1 cellular context compared by ENCODE assay signal in genomic region chrX:12974217-12974796, GRCh38.
TF ChIP-seq lines count a peak whose summit lies in the region.

No MANE protein-coding gene starts in this region.

TF ChIP-seq in K562, 482 proteins besides CTCF, POLR2A, EP300 and RAD21 (continued from another document and continues in another):
- TF ChIP-seq SFPQ (IDR thresholded peaks at IDR 0.05; ENCODE audit: low read depth, low read length) (no peak), NRF1 (conservative IDR thresholded peaks at IDR 0.05 in 1 of 2, IDR thresholded peaks at IDR 0.05 in 1 of 2) (peak; percentile 76 to 79), ZNF583 (CRISPR knock-in tag; IDR thresholded peaks at IDR 0.05) (no peak), C11orf30 (IDR thresholded peaks at IDR 0.05; ENCODE audit: low read depth) (peak; percentile 88), CEBPG (CRISPR knock-in tag; IDR thresholded peaks at IDR 0.05) (no peak), CEBPG (tag; conservative IDR thresholded peaks at IDR 0.05 in 1 of 2, IDR thresholded peaks at IDR 0.05 in 1 of 2) (0 out of 4 replicates have a peak, but pooled peaks of 1 of the 2 experiments have one; percentile 22), MYC (IDR thresholded peaks at IDR 0.05; ENCODE audit: low read depth, low read length) (0 out of 2 replicates have a peak, but pooled peaks have one; percentile 12), MYC (CRISPR knock-in tag; IDR thresholded peaks at IDR 0.05; ENCODE audit: borderline replicate concordance, low read depth) (no peak; the same call in 1 of the 2 replicates), ZNF589 (CRISPR knock-in tag; IDR thresholded peaks at IDR 0.05; ENCODE audit: low read depth) (peak; percentile 43; the same call in 1 of the 2 replicates), ZNF407 (IDR thresholded peaks at IDR 0.05; ENCODE audit: low read depth) (no peak), ZNF766 (CRISPR knock-in tag; conservative IDR thresholded peaks at IDR 0.05) (no peak; the same call in 1 of the 2 replicates), ZNF592 (IDR thresholded peaks at IDR 0.05) (peak; percentile 71; the same call in 1 of the 2 replicates), BRD9 (IDR thresholded peaks at IDR 0.05; ENCODE audit: low read depth, partially characterized antibody) (no peak), ILF3 (IDR thresholded peaks at IDR 0.05; ENCODE audit: borderline replicate concordance) (no peak), ELF1 (tag; IDR thresholded peaks at IDR 0.05) (0 out of 2 replicates have a peak, but pooled peaks have one; percentile 17), ARID1B (IDR thresholded peaks at IDR 0.05) (no peak), HNRNPK (IDR thresholded peaks at IDR 0.05; ENCODE audit: low read depth, low read length, poor library complexity, severe bottlenecking) (no peak), ZNF584 (CRISPR knock-in tag; IDR thresholded peaks at IDR 0.05; ENCODE audit: low read depth) (no peak), NFE2L1 (tag; IDR thresholded peaks at IDR 0.05; ENCODE audit: borderline replicate concordance, low read depth) (no peak), ZNF395 (CRISPR knock-in tag; IDR thresholded peaks at IDR 0.05) (0 out of 2 replicates have a peak, but pooled peaks have one; percentile 44), MAFG (tag; conservative IDR thresholded peaks at IDR 0.05) (peak; percentile 67), ZHX1 (conservative IDR thresholded peaks at IDR 0.05; ENCODE audit: low read length) (no peak), SPI1 (IDR thresholded peaks at IDR 0.05; ENCODE audit: borderline replicate concordance, low read depth, low read length) (peak; percentile 36; the same call in 1 of the 2 replicates), ZNF124 (CRISPR knock-in tag; IDR thresholded peaks at IDR 0.05) (no peak), OTX1 (CRISPR knock-in tag; IDR thresholded peaks at IDR 0.05) (no peak), PRDM10 (IDR thresholded peaks at IDR 0.05; ENCODE audit: partially characterized antibody) (peak; percentile 19), ZNF764 (CRISPR knock-in tag; IDR thresholded peaks at IDR 0.05; ENCODE audit: low read depth) (no peak), TCF7L2 (IDR thresholded peaks at IDR 0.05; ENCODE audit: low read depth, low read length) (no peak), BACH1 (tag; IDR thresholded peaks at IDR 0.05) (peak; percentile 62; the same call in 1 of the 2 replicates), MAFF (IDR thresholded peaks at IDR 0.05; ENCODE audit: low read length) (peak; percentile 28; the same call in 1 of the 2 replicates), ELF2 (CRISPR knock-in tag; IDR thresholded peaks at IDR 0.05) (no peak), CBFA2T2 (conservative IDR thresholded peaks at IDR 0.05) (no peak), ZNF780A (CRISPR knock-in tag; IDR thresholded peaks at IDR 0.05) (no peak), ZSCAN32 (CRISPR knock-in tag; IDR thresholded peaks at IDR 0.05) (no peak), ZNF197 (CRISPR knock-in tag; IDR thresholded peaks at IDR 0.05; ENCODE audit: low read depth) (no peak), GATAD2A (IDR thresholded peaks at IDR 0.05) (0 out of 2 replicates have a peak, but pooled peaks have one; percentile 53), MAFK (IDR thresholded peaks at IDR 0.05; ENCODE audit: low read length) (peak; percentile 22; the same call in 1 of the 2 replicates), CREBBP (IDR thresholded peaks at IDR 0.05; ENCODE audit: low read depth, low read length) (no peak)
